8 cellular contexts compared by ENCODE assay signal in genomic region chr14:73633115-73633514, GRCh38. TPM values are rescaled to one million over a fixed set of nuclear protein-coding genes. Genes with fewer than 3 reads are reported as not detected.
DNase-seq lines count a peak whose midpoint lies in the region; ATAC-seq lines count a peak whose summit lies in the region.

No MANE protein-coding gene starts in this region.

- no peak overlapping the region for H3K27ac ChIP-seq in neuronal stem cell (replicated peaks; ENCODE audit: low read length)

- no peak overlapping the region for H2BK120ac ChIP-seq in neuronal stem cell (ENCODE audit: low read depth, low read length)

- H4K8ac ChIP-seq in neuronal stem cell (ENCODE audit: low read depth, low read length), result no peak overlapping the region

- intact Hi-C loops in dendritic cell treated with granulocyte-macrophage colony-stimulating factor and Interleukin-4, amounts not matched to agents 40 ng/mL and 50 ng/mL, for 4 days (cut with micrococcal nuclease), result loop anchor here (1.0 kb wide), 1 partner anchor 125 kb away; no protein-coding TSS in a partner anchor

- H3K79me1 ChIP-seq in neuronal stem cell (ENCODE audit: low read depth, low read length), result no peaks in the 10 kb centered on the region

- no peak overlapping the region for H2BK12ac ChIP-seq in neuronal stem cell (ENCODE audit: low read length)

- no peak overlapping the region for H3K14ac ChIP-seq in neuronal stem cell (ENCODE audit: low read length)

- H3K27me3 Mint-ChIP-seq in dendritic cell treated with granulocyte-macrophage colony-stimulating factor and Interleukin-4, amounts not matched to agents 40 ng/mL and 50 ng/mL, for 4 days, result peaks cover 37% of the 10 kb centered on the region

- H2AFZ ChIP-seq in neuronal stem cell (ENCODE audit: low read length), result peak overlapping the region; percentile 100

- H3K9ac ChIP-seq in ES-I3 (ENCODE audit: low read depth, low read length) (peak overlapping the region; percentile 61; the same call in 1 of the 2 replicates), neuronal stem cell (ENCODE audit: low read depth, low read length, poor library complexity) (no peak overlapping the region)

- peaks cover 0 to 16% (median 13%) of the 10 kb centered on the region in 3 experiments for H3K27me3 ChIP-seq in neuronal stem cell (ENCODE audit: control insufficient read depth in 3 of 3, insufficient read depth in 3 of 3, low read depth in 1 of 3, low read length in 3 of 3)

- no peak overlapping the region for H2BK5ac ChIP-seq in neuronal stem cell (ENCODE audit: low read length)

- ATAC-seq in GM21381 (IDR thresholded peaks at IDR 0.05; ENCODE audit: unreplicated experiment), result no peak

- peaks cover 15% of the 10 kb centered on the region for H3K4me1 Mint-ChIP-seq in dendritic cell treated with granulocyte-macrophage colony-stimulating factor and Interleukin-4, amounts not matched to agents 40 ng/mL and 50 ng/mL, for 4 days (ENCODE audit: low read depth)

- H3K4me2 ChIP-seq in neuronal stem cell (ENCODE audit: insufficient read depth, low read length, poor library complexity, severe bottlenecking), result no peak overlapping the region

- H3K4me3 Mint-ChIP-seq in dendritic cell treated with granulocyte-macrophage colony-stimulating factor and Interleukin-4, amounts not matched to agents 40 ng/mL and 50 ng/mL, for 4 days, result peak overlapping the region; percentile 86

- H3K9me3 ChIP-seq in ES-I3 (ENCODE audit: control insufficient read depth, insufficient read depth, low read length) (no peaks in the 10 kb centered on the region), neuronal stem cell (replicated peaks in 1 of 2; ENCODE audit: control insufficient read depth in 2 of 2, insufficient read depth in 1 of 2, low read depth in 1 of 2, low read length in 2 of 2) (no peaks in the 10 kb centered on the region)

- H4K91ac ChIP-seq in neuronal stem cell (ENCODE audit: low read depth, low read length, poor library complexity), result no peak overlapping the region

- H3K9me3 Mint-ChIP-seq in dendritic cell treated with granulocyte-macrophage colony-stimulating factor and Interleukin-4, amounts not matched to agents 40 ng/mL and 50 ng/mL, for 4 days, result no peaks in the 10 kb centered on the region

- H3K4me3 ChIP-seq in neuronal stem cell (ENCODE audit: low read length in 2 of 2), result peak overlapping the region in 1 of 2 donors; percentile 52

- no CpG with 5 or more reads among the region's 13 CpGs for WGBS in neuronal stem cell (ENCODE audit: extremely low coverage in 2 of 2, insufficient read length in 2 of 2, insufficient replicate concordance in 1 of 2), 2 donors

- H3K36me3 ChIP-seq in ES-I3 (ENCODE audit: insufficient read depth, low read length) (no peaks in the 10 kb centered on the region), neuronal stem cell (replicated peaks in 1 of 2; ENCODE audit: control insufficient read depth in 2 of 2, insufficient read depth in 2 of 2, low read length in 2 of 2) (no peaks in the 10 kb centered on the region)

- H2AK5ac ChIP-seq in neuronal stem cell (ENCODE audit: low read depth, low read length), result no peak overlapping the region

- H2BK15ac ChIP-seq in neuronal stem cell (ENCODE audit: low read length), result no peak overlapping the region

- no peak overlapping the region for H3K23ac ChIP-seq in neuronal stem cell (ENCODE audit: low read depth, low read length, poor library complexity)

- no peaks in the 10 kb centered on the region for H3K36me3 Mint-ChIP-seq in dendritic cell treated with granulocyte-macrophage colony-stimulating factor and Interleukin-4, amounts not matched to agents 40 ng/mL and 50 ng/mL, for 4 days (ENCODE audit: low read depth)

- H3K18ac ChIP-seq in neuronal stem cell (ENCODE audit: low read length), result no peak overlapping the region

- H3K4me1 ChIP-seq in ES-I3 (ENCODE audit: insufficient read depth, low read length) (peaks cover 7% of the 10 kb centered on the region), neuronal stem cell (ENCODE audit: control insufficient read depth in 2 of 2, insufficient read depth in 1 of 2, low read depth in 1 of 2, low read length in 2 of 2) (peaks cover 6 to 11% of the 10 kb centered on the region in 2 donors)

- peak overlapping the region; percentile 84 for H3K27ac Mint-ChIP-seq in dendritic cell treated with granulocyte-macrophage colony-stimulating factor and Interleukin-4, amounts not matched to agents 40 ng/mL and 50 ng/mL, for 4 days

- H3K4ac ChIP-seq in neuronal stem cell (ENCODE audit: low read length), result no peak overlapping the region

- DNase-seq in NOMO-1 treated with DMSO at 0.1 percent for 48 hours (lab: John Stamatoyannopoulos, UW; ENCODE audit: unreplicated experiment) (peak; percentile 83), neuronal stem cell (ENCODE audit: low spot score) (no peak), SKM-1 treated with dmso at 0.1 percent for 144 hours (lab: John Stamatoyannopoulos, UW; ENCODE audit: unreplicated experiment) (no peak), SW480 (ENCODE audit: low spot score) (no peak)
- DNase-seq in effector CD4-positive, alpha-beta T cell, result no peak

RNA-seq across cellular contexts. Expression of gene DNAL1, which starts 11.7 kb away (rescaled TPM):
- polyA plus RNA-seq in neuronal stem cell (2013, experiment 1 of 2), result 15.2 TPM
- polyA plus RNA-seq in neuronal stem cell (2013, experiment 2 of 2), result 13.6 TPM

RNA-seq across cellular contexts. Expression of gene ACOT6, which starts 20.8 kb away (rescaled TPM):
- polyA plus RNA-seq in neuronal stem cell (2013, experiment 1 of 2), result not detected
- not detected for polyA plus RNA-seq in neuronal stem cell (2013, experiment 2 of 2)

RNA-seq across cellular contexts. Expression of gene ACOT4, which starts 41.4 kb away (rescaled TPM):
- 0.20 TPM for polyA plus RNA-seq in neuronal stem cell (2013, experiment 1 of 2)
- 0.10 TPM for polyA plus RNA-seq in neuronal stem cell (2013, experiment 2 of 2)
